In genomic region chr19:1428738-1429391, GRCh38 we compare ENCODE assay signal across 23 cellular contexts.
"Had no signal": no experiment of that assay in that cellular context is flagged by ENCODE, and none has a peak within 500 bp of the region (broad histone marks: within the 10 kb centered on the region; RNA-seq: fewer than 3 reads in every experiment).

No MANE protein-coding gene starts in this region.

- ATAC-seq: activated T-helper 17 cell treated with anti-CD3 and anti-CD28 coated beads, Interleukin-2, amount 50 U/mL, for 72 hours; body of pancreas; naive thymus-derived CD4-positive, alpha-beta T cell; psoas muscle; stimulated activated effector memory CD8-positive, alpha-beta T cell treated with anti-CD3 and anti-CD28 coated beads, Interleukin-12 subunit alpha, Interleukin-12 subunit beta, amount 100 ng/mL, for 72 hours had no signal

- H2AFZ ChIP-seq: neural progenitor cell had no signal

- H3K9me3 ChIP-seq: body of pancreas, ovary, psoas muscle, sigmoid colon, stomach had no signal

- H3K4me2 ChIP-seq: neural progenitor cell had no signal

- H3K27me3 ChIP-seq: body of pancreas, neural progenitor cell, ovary, sigmoid colon, stomach had no signal

- H3K4me1 ChIP-seq: body of pancreas, psoas muscle, sigmoid colon had no signal

- H3K4me3 ChIP-seq: body of pancreas, coronary artery, neural progenitor cell, ovary, psoas muscle, sigmoid colon, stomach had no signal

- H3K36me3 ChIP-seq: neural progenitor cell, ovary had no signal

- H3K27ac ChIP-seq: body of pancreas, coronary artery, neural progenitor cell, ovary, psoas muscle, sigmoid colon, stomach had no signal

- DNase-seq: activated CD4-positive, alpha-beta memory T cell treated with anti-CD3 and anti-CD28 coated beads, Interleukin-2, amount 10 ng/mL, durations not matched to agents 7 days and 5 days; activated CD4-positive, alpha-beta T cell treated with anti-CD3 and anti-CD28 coated beads for 48 hours; activated CD4-positive, CD25-positive, alpha-beta regulatory T cell; activated naive CD4-positive, alpha-beta T cell; activated naive CD8-positive, alpha-beta T cell treated with anti-CD3 and anti-CD28 coated beads, Interleukin-2, amount 10 ng/mL, durations not matched to agents 7 days and 5 days; activated T-cell treated with anti-CD3 and anti-CD28 coated beads, Interleukin-2, amount 50 U/mL, for 1 hour; body of pancreas; erythroblast; foreskin melanocyte; glutamatergic neuron; kidney; mesendoderm; naive thymus-derived CD4-positive, alpha-beta T cell; ovary; psoas muscle; sigmoid colon; stimulated activated CD4-positive, alpha-beta T cell treated with anti-CD3 and anti-CD28 coated beads, Interleukin-4, amount 100 ng/mL, for 24 hours; T-helper 9 cell had no signal
